9 cellular contexts compared by ENCODE assay signal in the genomic region with DNA sequence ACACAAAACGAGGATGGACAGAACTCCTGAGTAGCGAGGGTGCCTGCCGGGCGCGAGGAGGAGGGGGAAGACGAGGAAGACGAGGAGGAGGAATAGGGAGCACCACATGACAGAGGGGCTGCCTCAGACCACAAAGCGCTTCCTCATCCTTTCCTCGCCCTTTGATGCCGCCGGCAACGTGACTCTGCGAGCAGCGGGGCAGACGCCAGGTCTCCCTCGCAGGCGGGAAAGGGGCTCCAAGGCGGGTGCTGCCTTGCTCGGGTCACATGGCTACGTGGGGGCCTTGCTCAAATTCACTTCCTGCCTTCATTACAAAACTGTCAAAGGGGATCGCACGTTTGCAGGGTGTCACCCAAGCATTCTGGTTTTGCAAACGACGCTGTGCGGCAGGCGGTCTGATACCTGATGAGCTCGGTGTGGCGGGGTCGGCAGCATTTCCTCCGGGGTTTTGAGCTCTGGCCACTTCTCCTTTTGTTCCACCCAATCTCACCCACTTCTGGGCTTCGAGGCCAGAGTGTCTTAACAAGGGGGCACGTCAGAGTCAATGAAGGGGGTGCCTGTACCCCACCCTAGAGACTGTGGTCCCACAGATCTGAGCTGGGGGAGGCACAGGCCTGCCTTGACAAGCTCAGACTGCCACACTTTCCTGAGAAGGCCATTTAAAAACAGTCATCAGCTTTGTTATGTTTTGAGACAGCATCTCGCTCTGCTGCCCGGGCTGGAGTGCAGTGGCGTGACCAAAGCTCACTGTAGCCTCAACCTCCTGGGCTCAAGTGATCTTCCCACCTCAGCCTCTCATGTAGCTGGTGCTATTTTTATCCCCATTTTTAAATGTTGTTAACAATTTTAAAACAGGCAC. TPM values are rescaled to one million over a fixed set of nuclear protein-coding genes. Genes with fewer than 3 reads are reported as not detected.
DNase-seq lines count a peak whose midpoint lies in the region; ATAC-seq lines count a peak whose summit lies in the region.
"Had no signal": no experiment of that assay in that cellular context is flagged by ENCODE, and none has a peak within 500 bp of the region (broad histone marks: within the 10 kb centered on the region; RNA-seq: fewer than 3 reads in every experiment).

No MANE protein-coding gene starts in this region.

- intact Hi-C loops in head of caudate nucleus (cut with DNase I) = no loop called here

- H3K36me3 Mint-ChIP-seq in stimulated activated naive CD8-positive, alpha-beta T cell treated with anti-CD3 and anti-CD28 coated beads, Interleukin-15, Interleukin-2, amounts not matched to agents 100 ng/mL and 50 ng/mL, for 24 hours (ENCODE audit: low read depth) = peaks cover 63% of the 10 kb centered on the region

- peak; percentile 54 for DNase-seq in CMK (ENCODE audit: low read depth)
- peak in 4 of 5 experiments; percentile 24 to 95 (median 68) for DNase-seq in T-helper 2 cell
- DNase-seq in mucosa of gallbladder (ENCODE audit: low spot score) = no peak
- DNase-seq in head of caudate nucleus = no peak
- DNase-seq in T1000 (lab: John Stamatoyannopoulos, UW) = no peak

- no peaks in the 10 kb centered on the region for H3K9me3 ChIP-seq in duodenal mucosa (ENCODE audit: control insufficient read depth in 1 of 2, low read length in 2 of 2)
- H3K9me3 ChIP-seq: left lung had no signal

- H3K9me3 Mint-ChIP-seq in stimulated activated naive CD8-positive, alpha-beta T cell treated with anti-CD3 and anti-CD28 coated beads, Interleukin-15, Interleukin-2, amounts not matched to agents 100 ng/mL and 50 ng/mL, for 24 hours = no peaks in the 10 kb centered on the region

- no peaks in the 10 kb centered on the region for H3K27me3 ChIP-seq in duodenal mucosa (ENCODE audit: control insufficient read depth in 1 of 2, insufficient read depth in 2 of 2, low read length in 2 of 2)
- H3K27me3 ChIP-seq: left lung had no signal

- peak overlapping the region in 1 of 2 donors; percentile 14 for H3K9ac ChIP-seq in duodenal mucosa (ENCODE audit: low read depth in 1 of 2, low read length in 2 of 2)

- H3K27me3 Mint-ChIP-seq in stimulated activated naive CD8-positive, alpha-beta T cell treated with anti-CD3 and anti-CD28 coated beads, Interleukin-15, Interleukin-2, amounts not matched to agents 100 ng/mL and 50 ng/mL, for 24 hours = no peaks in the 10 kb centered on the region

- no peak overlapping the region for H3K4me3 ChIP-seq in duodenal mucosa (ENCODE audit: low read depth in 1 of 2, low read length in 2 of 2)
- H3K4me3 ChIP-seq: left lung had no signal

- peak overlapping the region; percentile 91 for H3K27ac Mint-ChIP-seq in stimulated activated naive CD8-positive, alpha-beta T cell treated with anti-CD3 and anti-CD28 coated beads, Interleukin-15, Interleukin-2, amounts not matched to agents 100 ng/mL and 50 ng/mL, for 24 hours

- H3K27ac ChIP-seq in duodenal mucosa (ENCODE audit: low read depth, low read length) = peak overlapping the region; percentile 55

- H3K4me3 Mint-ChIP-seq in stimulated activated naive CD8-positive, alpha-beta T cell treated with anti-CD3 and anti-CD28 coated beads, Interleukin-15, Interleukin-2, amounts not matched to agents 100 ng/mL and 50 ng/mL, for 24 hours = peak overlapping the region; percentile 48

- H3K4me1 Mint-ChIP-seq in stimulated activated naive CD8-positive, alpha-beta T cell treated with anti-CD3 and anti-CD28 coated beads, Interleukin-15, Interleukin-2, amounts not matched to agents 100 ng/mL and 50 ng/mL, for 24 hours (ENCODE audit: low read depth) = peaks cover 57% of the 10 kb centered on the region

- H3K36me3 ChIP-seq in duodenal mucosa (ENCODE audit: control insufficient read depth in 1 of 2, insufficient read depth in 2 of 2, low read length in 2 of 2) = peaks cover 39 to 76% of the 10 kb centered on the region in 2 donors

- peak; percentile 64 for ATAC-seq in HG02759 (IDR thresholded peaks at IDR 0.05; ENCODE audit: unreplicated experiment)
- ATAC-seq: left lung had no signal

- no peaks in the 10 kb centered on the region for H3K4me1 ChIP-seq in duodenal mucosa (ENCODE audit: control insufficient read depth in 1 of 2, insufficient read depth in 2 of 2, low read length in 2 of 2)

RNA-seq across cellular contexts. Expression of gene MAP2K2, which starts 14.9 kb away (rescaled TPM):
- total RNA-seq in mucosa of gallbladder = 139 TPM

RNA-seq across cellular contexts. Expression of gene ZBTB7A, which starts 42.3 kb away (rescaled TPM):
- 82.6 TPM for total RNA-seq in mucosa of gallbladder

RNA-seq across cellular contexts. Expression of gene CREB3L3, which starts 44.4 kb away (rescaled TPM):
- 0.55 TPM for total RNA-seq in mucosa of gallbladder
- total RNA-seq: left lung had no signal

Comparison
In these comparisons a context has a peak if more than half of its experiments do, and no peak if none do; other contexts are left out.
1. DNase-seq: peak in CMK (single experiment) and T-helper 2 cell (4 of 5); none in mucosa of gallbladder (single experiment), head of caudate nucleus (0 of 42) and T1000 (single experiment).